In genomic region chr12:87848248-87848868, GRCh38 we compare ENCODE assay signal across 10 cellular contexts.
DNase-seq lines count a peak whose midpoint lies in the region; ATAC-seq, FAIRE-seq and TF ChIP-seq lines count a peak whose summit lies in the region.
"Had no signal": no experiment of that assay in that cellular context is flagged by ENCODE, and none has a peak within 500 bp of the region (broad histone marks: within the 10 kb centered on the region; RNA-seq: fewer than 3 reads in every experiment).

No MANE protein-coding gene starts in this region.

- H3K27ac Mint-ChIP-seq in CD4-positive, CD25-positive, alpha-beta regulatory T cell = no peak overlapping the region
- peak overlapping the region in 4 of 5 experiments; percentile 6 to 30 (median 22) for H3K27ac Mint-ChIP-seq in brain

- H3K36me3 Mint-ChIP-seq in CD4-positive, CD25-positive, alpha-beta regulatory T cell = no peaks in the 10 kb centered on the region
- H3K36me3 Mint-ChIP-seq in brain = no peaks in the 10 kb centered on the region

- H3K27me3 ChIP-seq in CD4-positive, CD25-positive, alpha-beta regulatory T cell (ENCODE audit: control insufficient read depth, insufficient read depth, low read length) = no peaks in the 10 kb centered on the region
- H3K27me3 ChIP-seq: SJSA1 had no signal

- H3K27me3 Mint-ChIP-seq in CD4-positive, CD25-positive, alpha-beta regulatory T cell = no peaks in the 10 kb centered on the region
- no peaks in the 10 kb centered on the region for H3K27me3 Mint-ChIP-seq in brain

- TF ChIP-seq CTCF in brain (conservative IDR thresholded peaks at IDR 0.05) = peak; percentile 83 to 91

- no peaks in the 10 kb centered on the region for H3K4me1 ChIP-seq in CD4-positive, CD25-positive, alpha-beta regulatory T cell (ENCODE audit: control insufficient read depth, insufficient read depth, low read length, poor library complexity, severe bottlenecking)
- H3K4me1 ChIP-seq: SJSA1 had no signal

- FAIRE-seq in urothelium cell line (lab: Jason Lieb, UNC) = no peak

- no peak overlapping the region for H3K27ac ChIP-seq in CD4-positive, CD25-positive, alpha-beta regulatory T cell (ENCODE audit: insufficient read depth, low read length, poor library complexity, severe bottlenecking)
- H3K27ac ChIP-seq: SJSA1 had no signal

- ATAC-seq in CD4-positive, CD25-positive, alpha-beta regulatory T cell (ENCODE audit: low read depth in 2 of 2) = no peak
- ATAC-seq in GM18909 (IDR thresholded peaks at IDR 0.05; ENCODE audit: poor library complexity, unreplicated experiment) = peak; percentile 70
- peak; percentile 83 for ATAC-seq in HG03442 (IDR thresholded peaks at IDR 0.05; ENCODE audit: unreplicated experiment)

- H3K4me3 ChIP-seq in CD4-positive, CD25-positive, alpha-beta regulatory T cell (ENCODE audit: low read depth, low read length) = no peak overlapping the region
- H3K4me3 ChIP-seq: SJSA1 had no signal

- no peak overlapping the region for H3K4me3 Mint-ChIP-seq in CD4-positive, CD25-positive, alpha-beta regulatory T cell
- H3K4me3 Mint-ChIP-seq in brain = no peak overlapping the region

- peak in 2 of 3 donors; percentile 12 to 38 for DNase-seq in CD4-positive, CD25-positive, alpha-beta regulatory T cell
- DNase-seq in NCI-H748 (lab: John Stamatoyannopoulos, UW; ENCODE audit: unreplicated experiment) (peak; percentile 68), kidney tubule cell (ENCODE audit: low spot score) (peak; percentile 79), urothelium cell line (ENCODE audit: low spot score) (peak; percentile 15), activated T-cell treated with anti-CD3 and anti-CD28 coated beads for 4 hours (no peak)
- DNase-seq: right cardiac atrium had no signal

- H3K9me3 ChIP-seq in CD4-positive, CD25-positive, alpha-beta regulatory T cell (ENCODE audit: control insufficient read depth in 2 of 2, low read length in 2 of 2) = no peaks in the 10 kb centered on the region

- no peaks in the 10 kb centered on the region for H3K9me3 Mint-ChIP-seq in CD4-positive, CD25-positive, alpha-beta regulatory T cell
- peaks cover 0 to 4% (median 0%) of the 10 kb centered on the region in 5 experiments for H3K9me3 Mint-ChIP-seq in brain

- no peaks in the 10 kb centered on the region for H3K4me1 Mint-ChIP-seq in CD4-positive, CD25-positive, alpha-beta regulatory T cell
- H3K4me1 Mint-ChIP-seq in brain = peaks cover 16% of the 10 kb centered on the region

- H3K36me3 ChIP-seq in CD4-positive, CD25-positive, alpha-beta regulatory T cell (ENCODE audit: control insufficient read depth, insufficient read depth, low read length) = no peaks in the 10 kb centered on the region
- H3K36me3 ChIP-seq: SJSA1 had no signal

Comparison
In these comparisons a context has a peak if more than half of its experiments do, and no peak if none do; other contexts are left out.
1. ATAC-seq: peak in GM18909 (single experiment) and HG03442 (single experiment); none in CD4-positive, CD25-positive, alpha-beta regulatory T cell (0 of 2).
2. H3K27ac Mint-ChIP-seq: peak in brain (4 of 5); none in CD4-positive, CD25-positive, alpha-beta regulatory T cell (0 of 3).